Comparison of ENCODE assay signal across 8 cellular contexts in genomic region chr18:59357928-59358327, GRCh38. TPM values are rescaled to one million over a fixed set of nuclear protein-coding genes. Genes with fewer than 3 reads are reported as not detected.
A peak's percentile ranks its signal among the peaks of the same experiment; 100 is the strongest.
DNase-seq lines count a peak whose midpoint lies in the region; ATAC-seq, FAIRE-seq and TF ChIP-seq lines count a peak whose summit lies in the region.

No MANE protein-coding gene starts in this region.

- CTCF ChIA-PET in K562 (lab: Yijun Ruan, JAX; ENCODE audit: low intra/inter-chr PET ratio), result no interaction called here

- DNase-seq in GM04503 (ENCODE audit: low read depth) (peak; percentile 36), MG63 (peak; percentile 33), K562 (ENCODE audit: extremely low read depth in 1 of 4, low spot score in 3 of 4) (peak in 2 of 4 experiments; percentile 28 to 61), left kidney (ENCODE audit: low read depth, low spot score) (peak; percentile 12), NCI-H2171 (lab: John Stamatoyannopoulos, UW) (no peak), GM13977 (ENCODE audit: low spot score) (no peak)

- in situ Hi-C loops in K562 (cut with MboI) (no loop called here), GM13977 (cut with MboI; ENCODE audit: low pct_unique_long_range_greater_than_20kb, low sequenced_read_pairs, unreplicated experiment) (no loop called here)

- no peaks in the 10 kb centered on the region for H3K9me3 ChIP-seq in MG63
- H3K9me3 ChIP-seq in K562 (replicated peaks; ENCODE audit: control insufficient read depth, insufficient read depth, low read depth, low read length), result no peaks in the 10 kb centered on the region
- no peaks in the 10 kb centered on the region for H3K9me3 ChIP-seq in thymus (ENCODE audit: control insufficient read depth)

- peak overlapping the region; percentile 98 to 99; a peak in 3 of 4 replicates for H3K9ac ChIP-seq in K562 (ENCODE audit: insufficient read depth in 1 of 2, low read depth in 2 of 2, low read length in 2 of 2)

- no peak for TF ChIP-seq RAD21 in K562 (CRISPR knock-in tag; conservative IDR thresholded peaks at IDR 0.05 in 1 of 2, IDR thresholded peaks at IDR 0.05 in 1 of 2)

- no peak for TF ChIP-seq CTCF in K562 (IDR thresholded peaks at IDR 0.05 in 2 of 3, conservative IDR thresholded peaks at IDR 0.05 in 1 of 3; ENCODE audit: insufficient read depth in 2 of 3, low read depth in 1 of 3, low read length in 3 of 3)
- no peak for TF ChIP-seq CTCF in GM13977 (IDR thresholded peaks at IDR 0.05; ENCODE audit: extremely low read depth, insufficient read depth, missing control alignments)

- H2AFZ ChIP-seq in K562 (ENCODE audit: low read depth, low read length), result no peak overlapping the region

- H3K4me1 ChIP-seq in K562 (replicated peaks in 1 of 2; ENCODE audit: control insufficient read depth in 2 of 2, insufficient read depth in 2 of 2, low read length in 2 of 2), result peaks cover 0 to 7% of the 10 kb centered on the region in 2 experiments; a peak in 3 of 5 replicates
- H3K4me1 ChIP-seq in thymus (ENCODE audit: control insufficient read depth, insufficient read depth, low read length), result peaks cover 4% of the 10 kb centered on the region

- H3K9me1 ChIP-seq in K562 (ENCODE audit: control insufficient read depth, insufficient read depth, low read length), result no peaks in the 10 kb centered on the region

- TF ChIP-seq POLR2A in K562 (conservative IDR thresholded peaks at IDR 0.05), result no peak

- intact Hi-C loops in K562 (cut with micrococcal nuclease), result no loop called here

- H3K27ac ChIP-seq in K562 (ENCODE audit: extremely low read depth, low read depth, low read length), result peak overlapping the region; percentile 98
- no peak overlapping the region for H3K27ac ChIP-seq in thymus (ENCODE audit: low read depth)

- TSS peak; percentile 45 for BruUV-seq in K562 (replicated peaks; lab: Mats Ljungman, UMichigan)

- no peak for TF ChIP-seq EP300 in K562 (IDR thresholded peaks at IDR 0.05; ENCODE audit: low read length)

- peaks cover 57% of the 10 kb centered on the region for H3K79me2 ChIP-seq in K562 (ENCODE audit: control insufficient read depth, insufficient read depth, low read length)

- H3K4me3 ChIP-seq in MG63 (peak overlapping the region; percentile 99), K562 (peak overlapping the region; percentile 69), thymus (ENCODE audit: low read length) (peak overlapping the region; percentile 74)

- H3K36me3 ChIP-seq in MG63 (peaks cover 45% of the 10 kb centered on the region), K562 (ENCODE audit: control insufficient read depth, insufficient read depth, low read length) (peaks cover 46% of the 10 kb centered on the region), thymus (ENCODE audit: control insufficient read depth, insufficient read depth) (peaks cover 6% of the 10 kb centered on the region)

- WGBS in K562 (ENCODE audit: insufficient coverage, low coverage, missing lambda C conversion rate), result 0% methylated on average over 4 of the region's 4 CpGs
- 50% methylated on average over 4 of the region's 4 CpGs for WGBS in thymus

- peak; percentile 65 for FAIRE-seq in K562 (lab: Jason Lieb, UNC)

- POLR2A ChIA-PET in K562 (lab: Yijun Ruan, JAX), result no interaction called here

- H3K4me2 ChIP-seq in K562 (ENCODE audit: insufficient read depth, low read length), result peak overlapping the region; percentile 89

- H3K27me3 ChIP-seq in MG63 (no peaks in the 10 kb centered on the region), K562 (ENCODE audit: control insufficient read depth in 2 of 2, insufficient read depth in 2 of 2, low read length in 2 of 2) (no peaks in the 10 kb centered on the region), thymus (ENCODE audit: control insufficient read depth, insufficient read depth) (peaks cover 7% of the 10 kb centered on the region)

- H4K20me1 ChIP-seq in K562 (replicated peaks; ENCODE audit: control insufficient read depth, insufficient read depth, low read length), result peaks cover 7% of the 10 kb centered on the region; the same call in 1 of the 2 replicates

- ATAC-seq in K562, result peak; percentile 35
- no peak for ATAC-seq in GM18498 (IDR thresholded peaks at IDR 0.05; ENCODE audit: unreplicated experiment)

TF ChIP-seq in K562, 482 proteins besides CTCF, POLR2A, EP300 and RAD21 (continues in another document):
- TF ChIP-seq ARID1B (IDR thresholded peaks at IDR 0.05), result 0 out of 2 replicates have a peak, but pooled peaks have one; percentile 33
- peak; percentile 58 for TF ChIP-seq DPF2 (IDR thresholded peaks at IDR 0.05)
- TF ChIP-seq MEF2D (tag; conservative IDR thresholded peaks at IDR 0.05; ENCODE audit: low read depth), result no peak
- 0 out of 4 replicates have a peak, but pooled peaks of 1 of the 2 experiments have one; percentile 42 for TF ChIP-seq MNT (conservative IDR thresholded peaks at IDR 0.05)
- TF ChIP-seq MEIS2 (IDR thresholded peaks at IDR 0.05; ENCODE audit: partially characterized antibody), result peak; percentile 46
- peak; percentile 29; the same call in 1 of the 2 replicates for TF ChIP-seq MAFF (IDR thresholded peaks at IDR 0.05; ENCODE audit: low read length)
- TF ChIP-seq JUND (IDR thresholded peaks at IDR 0.05; ENCODE audit: borderline replicate concordance, low read depth, low read length), result peak; percentile 55; the same call in 1 of the 2 replicates
- TF ChIP-seq JUND (tag; IDR thresholded peaks at IDR 0.05; ENCODE audit: borderline replicate concordance, low read depth, low read length), result peak; percentile 29; the same call in 1 of the 3 replicates
- peak; percentile 64 for TF ChIP-seq ZNF316 (IDR thresholded peaks at IDR 0.05)
- peak; percentile 44; the same call in 1 of the 2 replicates for TF ChIP-seq MAFK (IDR thresholded peaks at IDR 0.05; ENCODE audit: low read length)
- peak; percentile 45; the same call in 1 of the 2 replicates for TF ChIP-seq NFE2 (IDR thresholded peaks at IDR 0.05; ENCODE audit: low read depth)

RNA-seq across cellular contexts. Expression of gene LMAN1, which starts 1.1 kb away (rescaled TPM):
- 79.1 and 127 TPM in 2 replicates for total RNA-seq in MG63 (2014; rRNA removed; shearing (Covaris generic); ENCODE audit: low replicate concordance)
- 76.6 and 188 TPM in 2 replicates for total RNA-seq in K562 (2011; cell fraction: chromatin; rRNA removed; ENCODE audit: low replicate concordance)
- total RNA-seq in K562 (2011; cell fraction: nucleolus; rRNA removed), result 91.2 and 110 TPM in 2 replicates
- total RNA-seq in K562 (2011; cell fraction: nucleoplasm; rRNA removed), result 143 and 190 TPM in 2 replicates
- total RNA-seq in K562 (2014; rRNA removed), result 66.8 and 70.2 TPM in 2 replicates
- 80.3 and 89.5 TPM in 2 replicates for total RNA-seq in K562 (2014; rRNA removed; fragmentation: Illumina TruSeq; extraction: Trizol)
- total RNA-seq in K562 (2015; rRNA removed; fragmentation: Illumina TruSeq; extraction: Trizol), result 79.9 and 86.2 TPM in 2 replicates
- total RNA-seq in K562 (2021), result 80.6 and 84.0 TPM in 2 replicates
- polyA plus RNA-seq in K562 (2011; rRNA removed), result 99.5 and 108 TPM in 2 replicates
- polyA plus RNA-seq in K562 (2011; cell fraction: cytosol; rRNA removed), result 34.9 and 48.8 TPM in 2 replicates
- polyA plus RNA-seq in K562 (2011; cell fraction: nucleus; rRNA removed), result 37.5 and 58.6 TPM in 2 replicates
- polyA plus RNA-seq in K562 (2012), result 54.6 and 67.9 TPM in 2 replicates
- polyA plus RNA-seq in K562 (2014; fragmentation: Illumina TruSeq; extraction: Trizol), result 57.2 and 71.2 TPM in 2 replicates
- polyA plus RNA-seq in K562 (2014; fragmentation: Nextera tagmentation; extraction: Ambion mirVana), result 10 to 100 TPM; 18.8 to 30.5 TPM
- polyA plus RNA-seq in K562 (2014; rRNA removed), result 48.6 and 50.2 TPM in 2 replicates
- polyA minus RNA-seq in K562 (2011; rRNA and poly(A)+ RNA removed), result 107 and 132 TPM in 2 replicates
- polyA minus RNA-seq in K562 (2011; cell fraction: cytosol; rRNA and poly(A)+ RNA removed), result 103 and 126 TPM in 2 replicates
- 50.6 and 112 TPM in 2 replicates for polyA minus RNA-seq in K562 (2011; cell fraction: nucleus; rRNA and poly(A)+ RNA removed)
- 24.2 TPM for polyA plus RNA-seq in thymus

RNA-seq across cellular contexts. Expression of gene CPLX4, which starts 39.5 kb away (rescaled TPM):
- not detected in 2 replicates for total RNA-seq in MG63 (2014; rRNA removed; shearing (Covaris generic); ENCODE audit: low replicate concordance)
- total RNA-seq in K562 (2011; cell fraction: chromatin; rRNA removed; ENCODE audit: low replicate concordance), result not detected in 2 replicates
- total RNA-seq in K562 (2011; cell fraction: nucleolus; rRNA removed), result not detected in 2 replicates
- total RNA-seq in K562 (2011; cell fraction: nucleoplasm; rRNA removed), result not detected in 2 replicates
- total RNA-seq in K562 (2014; rRNA removed) (not detected in 2 replicates), K562 (2014; rRNA removed; fragmentation: Illumina TruSeq; extraction: Trizol) (not detected in 2 replicates), K562 (2015; rRNA removed; fragmentation: Illumina TruSeq; extraction: Trizol) (not detected in 2 replicates), K562 (2021) (not detected in 2 replicates)
- polyA plus RNA-seq in K562 (2011; rRNA removed) (not detected in 2 replicates), K562 (2014; fragmentation: Illumina TruSeq; extraction: Trizol) (not detected in 2 replicates), K562 (2014; fragmentation: Nextera tagmentation; extraction: Ambion mirVana) (not detected), K562 (2014; rRNA removed) (not detected in 2 replicates), thymus (0.05 TPM)
- not detected in 2 replicates for polyA plus RNA-seq in K562 (2011; cell fraction: cytosol; rRNA removed)
- not detected in 2 replicates for polyA plus RNA-seq in K562 (2011; cell fraction: nucleus; rRNA removed)
- not detected in 2 replicates for polyA plus RNA-seq in K562 (2012)
- not detected in 2 replicates for polyA minus RNA-seq in K562 (2011; rRNA and poly(A)+ RNA removed)
- polyA minus RNA-seq in K562 (2011; cell fraction: cytosol; rRNA and poly(A)+ RNA removed), result not detected in 2 replicates
- not detected in 2 replicates for polyA minus RNA-seq in K562 (2011; cell fraction: nucleus; rRNA and poly(A)+ RNA removed)

Comparison
In these comparisons a context has a peak if more than half of its experiments do, and no peak if none do; other contexts are left out.
1. DNase-seq: peak in GM04503 (single experiment), MG63 (single experiment) and left kidney (single experiment); none in NCI-H2171 (single experiment) and GM13977 (single experiment).
2. Peak in every context shown above with its lines, with median percentiles within 50 percentile points of each other: H3K4me3 ChIP-seq.